In genomic region chr10:112799726-112800510, GRCh38 we compare ENCODE assay signal across 25 cellular contexts.
DNase-seq lines count a peak whose midpoint lies in the region; ATAC-seq, FAIRE-seq and TF ChIP-seq lines count a peak whose summit lies in the region.
"Had no signal": no experiment of that assay in that cellular context is flagged by ENCODE, and none has a peak within 500 bp of the region (broad histone marks: within the 10 kb centered on the region; RNA-seq: fewer than 3 reads in every experiment).

No MANE protein-coding gene starts in this region.

- H3K23ac ChIP-seq in H1 (ENCODE audit: insufficient read length): no peak overlapping the region
- no peak overlapping the region for H3K23ac ChIP-seq in trophoblast cell (ENCODE audit: low read length)

- no TSS peak for BruUV-seq in Calu3 (replicated peaks; lab: Mats Ljungman, UMichigan)

- ATAC-seq in HG02610 (IDR thresholded peaks at IDR 0.05; ENCODE audit: unreplicated experiment): no peak
- no peak for ATAC-seq in GM18520 (IDR thresholded peaks at IDR 0.05; ENCODE audit: unreplicated experiment)
- ATAC-seq in HG03571 (IDR thresholded peaks at IDR 0.05; ENCODE audit: unreplicated experiment): no peak

- DNase-seq in Calu3 (no peak), H1 (ENCODE audit: low read depth in 1 of 2, low spot score in 2 of 2) (peak in 1 of 2 experiments; percentile 37), trophoblast cell (no peak), nephron progenitor cell (no peak)
- peak; percentile 73 for DNase-seq in Jurkat, Clone E6-1 (ENCODE audit: low read depth, low spot score)
- DNase-seq: C1 segment of cervical spinal cord; CD4-positive, alpha-beta memory T cell; COR-L47; DMS153; KG1; MG63; NCI-H1105 treated with DMSO at 0.1 percent for 48 hours; NCI-H2029; NCI-H446; NCI-H524 treated with DMSO at 0.1 percent for 48 hours; NCI-H774; NK-92 treated with Interleukin-12 subunit alpha and Interleukin-12 subunit beta, amount 100 ng/mL, for 24 hours; SHP77 had no signal

- no peak overlapping the region for H4K5ac ChIP-seq in H1 (ENCODE audit: insufficient read length, low read depth, low read length)

- H3K36me3 Mint-ChIP-seq in Calu3 (ENCODE audit: insufficient read depth, unreplicated experiment) (peaks cover 4% of the 10 kb centered on the region), nephron progenitor cell (ENCODE audit: low read depth) (no peaks in the 10 kb centered on the region)

- H2AFZ ChIP-seq in H1 (ENCODE audit: low read length) (no peak overlapping the region), trophoblast cell (ENCODE audit: insufficient read depth, low read length, poor library complexity) (no peak overlapping the region)

- H3K36me3 ChIP-seq in H1 (ENCODE audit: control insufficient read depth in 2 of 4, insufficient read depth in 4 of 4, low read length in 3 of 4): no peaks in the 10 kb centered on the region
- H3K36me3 ChIP-seq in trophoblast cell (ENCODE audit: control insufficient read depth in 1 of 2, insufficient read depth in 2 of 2, low read length in 2 of 2): peaks cover 0 to 3% of the 10 kb centered on the region in 2 experiments
- H3K36me3 ChIP-seq: MG63 had no signal

- TF ChIP-seq CTCF in Calu3 (IDR thresholded peaks at IDR 0.05; ENCODE audit: unreplicated experiment) (no peak), H1 (IDR thresholded peaks at IDR 0.05; ENCODE audit: control extremely low read depth in 1 of 3, insufficient read depth in 1 of 3, low read depth in 1 of 3, low read length in 3 of 3) (no peak), nephron progenitor cell (IDR thresholded peaks at IDR 0.05) (no peak)

- no peak overlapping the region for H3K4me3 Mint-ChIP-seq in Calu3 (ENCODE audit: low read depth, unreplicated experiment)
- H3K4me3 Mint-ChIP-seq in nephron progenitor cell: no peak overlapping the region
- H3K4me3 Mint-ChIP-seq: CD4-positive, alpha-beta memory T cell had no signal

- no peak overlapping the region for H2BK12ac ChIP-seq in H1 (ENCODE audit: low read depth, low read length)
- H2BK12ac ChIP-seq in trophoblast cell (ENCODE audit: low read length): no peak overlapping the region

- no peak overlapping the region for H3K9ac ChIP-seq in H1 (replicated peaks in 1 of 4; ENCODE audit: extremely low read depth in 1 of 4, low read depth in 3 of 4, low read length in 3 of 4)
- H3K9ac ChIP-seq in trophoblast cell (ENCODE audit: low read length): no peak overlapping the region

- peak overlapping the region; percentile 32 for H3K27ac Mint-ChIP-seq in Calu3 (ENCODE audit: unreplicated experiment)
- no peak overlapping the region for H3K27ac Mint-ChIP-seq in nephron progenitor cell

- no peaks in the 10 kb centered on the region for H3K9me3 Mint-ChIP-seq in Calu3 (ENCODE audit: low read depth, unreplicated experiment)
- no peaks in the 10 kb centered on the region for H3K9me3 Mint-ChIP-seq in nephron progenitor cell
- H3K9me3 Mint-ChIP-seq: CD4-positive, alpha-beta memory T cell had no signal

- H2BK5ac ChIP-seq in H1 (ENCODE audit: low read depth, low read length) (no peak overlapping the region), trophoblast cell (ENCODE audit: low read depth, low read length, poor library complexity) (no peak overlapping the region)

- H3K9me3 ChIP-seq in H1 (ENCODE audit: insufficient read depth in 2 of 2, low read depth in 1 of 2, low read length in 1 of 2): no peaks in the 10 kb centered on the region
- H3K9me3 ChIP-seq in trophoblast cell (ENCODE audit: insufficient read depth, low read depth, low read length): peaks cover 2% of the 10 kb centered on the region
- H3K9me3 ChIP-seq: MG63 had no signal

- H3K27me3 ChIP-seq in H1 (replicated peaks in 1 of 4; ENCODE audit: control insufficient read depth in 3 of 4, extremely low read depth in 1 of 4, insufficient read depth in 3 of 4, low read length in 3 of 4): no peaks in the 10 kb centered on the region
- no peaks in the 10 kb centered on the region for H3K27me3 ChIP-seq in trophoblast cell (ENCODE audit: insufficient read depth, low read length)
- H3K27me3 ChIP-seq: MG63 had no signal

- H2BK120ac ChIP-seq in H1 (replicated peaks; ENCODE audit: low read depth, low read length) (no peak overlapping the region), trophoblast cell (ENCODE audit: insufficient read depth, low read length, poor library complexity) (no peak overlapping the region)

- H4K12ac ChIP-seq in trophoblast cell (ENCODE audit: low read depth, low read length): no peak overlapping the region

- TF ChIP-seq RAD21 in H1 (IDR thresholded peaks at IDR 0.05 in 1 of 2, conservative IDR thresholded peaks at IDR 0.05 in 1 of 2; ENCODE audit: low read depth in 2 of 2, low read length in 2 of 2): no peak

- WGBS in H1 (ENCODE audit: extremely low coverage in 1 of 2, insufficient coverage in 1 of 2, insufficient read length in 1 of 2, insufficient replicate concordance in 2 of 2, low coverage in 1 of 2, low lambda C conversion rate in 2 of 2, missing lambda C conversion rate in 1 of 2), 2 experiments: 89% methylated on average over 8 of the region's 8 CpGs; no CpG with 5 or more reads in 1 of the 2 experiments
- no CpG with 5 or more reads among the region's 8 CpGs for WGBS in trophoblast cell (ENCODE audit: extremely low coverage, insufficient coverage, insufficient read length)

- H3K27ac ChIP-seq in H1 (ENCODE audit: low read depth, low read length): no peak overlapping the region
- no peak overlapping the region for H3K27ac ChIP-seq in trophoblast cell (ENCODE audit: low read depth, low read length)
- H3K27ac ChIP-seq: RWPE1 had no signal

- no peak overlapping the region for H3K4me3 ChIP-seq in Jurkat, Clone E6-1 (ENCODE audit: low read length)
- H3K4me3 ChIP-seq in H1 (ENCODE audit: extremely low read depth in 1 of 4, insufficient read depth in 2 of 4, low read depth in 3 of 4, low read length in 4 of 4): no peak overlapping the region
- H3K4me3 ChIP-seq in trophoblast cell (ENCODE audit: low read depth, low read length): no peak overlapping the region
- H3K4me3 ChIP-seq: MG63 had no signal

- TF ChIP-seq EP300 in H1 (IDR thresholded peaks at IDR 0.05; ENCODE audit: borderline replicate concordance in 1 of 2, low read depth in 2 of 2, low read length in 2 of 2): no peak

- H2AK5ac ChIP-seq in H1 (ENCODE audit: low read depth, low read length) (no peak overlapping the region), trophoblast cell (ENCODE audit: low read length) (peak overlapping the region; percentile 35)

- no peak for FAIRE-seq in H1 (lab: Jason Lieb, UNC)
- FAIRE-seq: A204.1, H54, HTR-8/SVneo had no signal

- H2BK20ac ChIP-seq in H1 (ENCODE audit: low read length): no peak overlapping the region

- intact Hi-C loops in Calu3 (cut with micrococcal nuclease; ENCODE audit: unreplicated experiment): loop anchor here (2.0 to 10.0 kb wide), 3 partner anchors 57 to 235 kb away; no protein-coding TSS in a partner anchor

- no peak overlapping the region for H3K56ac ChIP-seq in H1 (replicated peaks; ENCODE audit: insufficient read length, low read depth, low read length)

- H3K23me2 ChIP-seq in H1 (ENCODE audit: low read depth, low read length): no peaks in the 10 kb centered on the region

- peaks cover 51% of the 10 kb centered on the region for H3K4me1 Mint-ChIP-seq in Calu3 (ENCODE audit: low read depth, unreplicated experiment)
- peaks cover 36% of the 10 kb centered on the region for H3K4me1 Mint-ChIP-seq in nephron progenitor cell
- H3K4me1 Mint-ChIP-seq: CD4-positive, alpha-beta memory T cell had no signal

- H3K18ac ChIP-seq in H1 (ENCODE audit: extremely low read depth, low read length) (no peak overlapping the region; the same call in 1 of the 2 replicates), trophoblast cell (ENCODE audit: low read length) (peak overlapping the region; percentile 29)

- H3K79me2 ChIP-seq in H1 (ENCODE audit: control insufficient read depth in 1 of 2, insufficient read depth in 2 of 2, low read length in 2 of 2) (no peaks in the 10 kb centered on the region), trophoblast cell (ENCODE audit: control insufficient read depth, insufficient read depth, low read length, poor library complexity) (peaks cover 2% of the 10 kb centered on the region)

- peaks cover 9 to 18% (median 15%) of the 10 kb centered on the region in 4 experiments for H3K4me1 ChIP-seq in H1 (replicated peaks in 1 of 4; ENCODE audit: control insufficient read depth in 3 of 4, insufficient read depth in 4 of 4, low read length in 3 of 4)
- H3K4me1 ChIP-seq in trophoblast cell (ENCODE audit: control insufficient read depth in 1 of 2, insufficient read depth in 2 of 2, low read length in 2 of 2): peaks cover 11 to 18% of the 10 kb centered on the region in 2 experiments

- CTCF ChIA-PET in Calu3 (lab: Charles Lee): interaction anchor here (0.7 kb wide), 1 partner anchor 295 kb away, joined by 3 read pairs; no protein-coding TSS in a partner anchor
- CTCF ChIA-PET in H1 (lab: Charles Lee; ENCODE audit: partially characterized antibody): no interaction called here

- H4K20me1 ChIP-seq in H1 (replicated peaks in 1 of 2; ENCODE audit: control insufficient read depth in 1 of 2, insufficient read depth in 2 of 2, low read length in 2 of 2): no peaks in the 10 kb centered on the region

- H3K79me1 ChIP-seq in H1 (ENCODE audit: low read depth, low read length) (no peaks in the 10 kb centered on the region), trophoblast cell (ENCODE audit: low read length) (peaks cover 14% of the 10 kb centered on the region)

- H3K27me3 Mint-ChIP-seq in Calu3 (ENCODE audit: unreplicated experiment) (no peaks in the 10 kb centered on the region), nephron progenitor cell (ENCODE audit: low read depth, poor library complexity) (peaks cover 4% of the 10 kb centered on the region)
- H3K27me3 Mint-ChIP-seq: CD4-positive, alpha-beta memory T cell had no signal

- no peak overlapping the region for H3K4me2 ChIP-seq in H1 (ENCODE audit: insufficient read depth in 1 of 2, low read depth in 2 of 2, low read length in 2 of 2)
- H3K4me2 ChIP-seq in trophoblast cell (ENCODE audit: low read length): no peak overlapping the region

- H4K8ac ChIP-seq in H1 (ENCODE audit: extremely low read depth, insufficient read depth, low read length) (no peak overlapping the region), trophoblast cell (ENCODE audit: low read depth, low read length) (no peak overlapping the region)

- peak overlapping the region; percentile 89; the same call in 1 of the 2 replicates for H2BK15ac ChIP-seq in H1 (ENCODE audit: low read length)

- no peak overlapping the region for H3K14ac ChIP-seq in H1 (ENCODE audit: insufficient read length)
- H3K14ac ChIP-seq in trophoblast cell (ENCODE audit: low read length): no peak overlapping the region

- H4K91ac ChIP-seq in H1 (replicated peaks; ENCODE audit: insufficient read length, low read length) (peak overlapping the region; percentile 18), trophoblast cell (ENCODE audit: low read depth, low read length) (peak overlapping the region; percentile 2)

- POLR2A ChIA-PET in H1 (lab: Charles Lee; ENCODE audit: partially characterized antibody): no interaction called here

- H3K4ac ChIP-seq in H1 (replicated peaks; ENCODE audit: insufficient read length, low read depth, low read length): no peak overlapping the region
- no peak overlapping the region for H3K4ac ChIP-seq in trophoblast cell (ENCODE audit: low read depth, low read length)

- no peak for TF ChIP-seq POLR2A in H1 (IDR thresholded peaks at IDR 0.05; ENCODE audit: control extremely low read depth in 1 of 2, low read depth in 2 of 2, low read length in 2 of 2)

TF ChIP-seq in H1, 55 proteins besides CTCF, POLR2A, EP300 and RAD21:
- TF ChIP-seq RNF2 (IDR thresholded peaks at IDR 0.05; ENCODE audit: borderline replicate concordance, low read depth, low read length, missing control alignments, poor library complexity, severe bottlenecking): no peak
TF ChIP-seq in H1: peak in this region for 0.
